10 cellular contexts compared by ENCODE assay signal in the genomic region with DNA sequence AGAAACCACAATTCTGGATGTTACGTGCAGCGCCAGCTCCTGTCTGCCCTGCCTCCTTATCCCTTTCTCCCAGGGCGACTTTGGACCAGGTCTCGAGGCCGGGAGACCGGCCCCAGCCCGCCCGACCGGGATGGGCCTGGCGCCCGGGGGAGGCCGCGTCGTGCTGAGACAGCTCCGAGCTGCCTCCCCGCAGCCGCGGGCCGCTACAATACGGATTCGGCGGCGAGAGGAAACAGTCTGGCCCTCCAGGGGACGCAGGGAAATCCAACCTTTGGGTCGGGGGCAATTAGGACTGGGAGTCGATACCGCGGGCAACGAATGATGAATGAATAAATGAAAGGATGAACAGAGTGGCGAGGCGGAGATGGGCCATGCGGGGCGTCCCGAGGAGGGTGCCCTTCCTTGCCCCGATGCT. TPM values are rescaled to one million over a fixed set of nuclear protein-coding genes. Genes with fewer than 3 reads are reported as not detected.
DNase-seq lines count a peak whose midpoint lies in the region; ATAC-seq and TF ChIP-seq lines count a peak whose summit lies in the region.
"Had no signal": no experiment of that assay in that cellular context is flagged by ENCODE, and none has a peak within 500 bp of the region (broad histone marks: within the 10 kb centered on the region; RNA-seq: fewer than 3 reads in every experiment).

No MANE protein-coding gene starts in this region.

- peaks cover 12% of the 10 kb centered on the region for H3K4me1 Mint-ChIP-seq in endodermal cell

- peak overlapping the region in 1 of 2 donors; percentile 87 for H3K27ac Mint-ChIP-seq in activated naive CD4-positive, alpha-beta T cell treated with anti-CD3 and anti-CD28 coated beads, Interleukin-2, amount 50 U/mL, for 72 hours
- peak overlapping the region; percentile 31 for H3K27ac Mint-ChIP-seq in endodermal cell

- H3K4me3 ChIP-seq in endodermal cell (ENCODE audit: low read length), result peak overlapping the region; percentile 69
- H3K4me3 ChIP-seq in mucosa of stomach (ENCODE audit: low read length), result no peak overlapping the region
- peak overlapping the region; percentile 51 for H3K4me3 ChIP-seq in upper lobe of right lung

- H3K9me3 ChIP-seq in endodermal cell (ENCODE audit: control insufficient read depth, low read length) (no peaks in the 10 kb centered on the region), mucosa of stomach (ENCODE audit: control insufficient read depth, low read length) (no peaks in the 10 kb centered on the region), upper lobe of right lung (no peaks in the 10 kb centered on the region)

- intact Hi-C loops in upper lobe of right lung (cut with DNase I), result no loop called here

- H3K27me3 Mint-ChIP-seq in endodermal cell (ENCODE audit: insufficient read depth), result peaks cover 20% of the 10 kb centered on the region

- no peak overlapping the region for H3K9ac ChIP-seq in endodermal cell (ENCODE audit: extremely low read depth, low read length, poor library complexity, severe bottlenecking)
- H3K9ac ChIP-seq in mucosa of stomach (ENCODE audit: low read length), result peak overlapping the region; percentile 17

- H3K4me1 ChIP-seq in endodermal cell (ENCODE audit: control insufficient read depth, insufficient read depth, low read length) (no peaks in the 10 kb centered on the region), mucosa of stomach (ENCODE audit: control insufficient read depth, insufficient read depth, low read length) (peaks cover 10% of the 10 kb centered on the region), upper lobe of right lung (peaks cover 19% of the 10 kb centered on the region)

- peaks cover 9% of the 10 kb centered on the region for H3K27me3 ChIP-seq in endodermal cell (ENCODE audit: control insufficient read depth, insufficient read depth, low read length, poor library complexity, severe bottlenecking)
- peaks cover 14% of the 10 kb centered on the region for H3K27me3 ChIP-seq in mucosa of stomach (ENCODE audit: control insufficient read depth, insufficient read depth, low read length)
- H3K27me3 ChIP-seq in upper lobe of right lung, result no peaks in the 10 kb centered on the region

- peaks cover 11 to 12% of the 10 kb centered on the region in 2 donors for H3K36me3 Mint-ChIP-seq in activated naive CD4-positive, alpha-beta T cell treated with anti-CD3 and anti-CD28 coated beads, Interleukin-2, amount 50 U/mL, for 72 hours
- H3K36me3 Mint-ChIP-seq in endodermal cell (ENCODE audit: low read depth), result peaks cover 34% of the 10 kb centered on the region

- H3K27ac ChIP-seq in endodermal cell (ENCODE audit: low read depth, low read length), result no peak overlapping the region
- H3K27ac ChIP-seq in upper lobe of right lung, result peak overlapping the region; percentile 58

- TF ChIP-seq CTCF in endodermal cell (conservative IDR thresholded peaks at IDR 0.05) (no peak), upper lobe of right lung (IDR thresholded peaks at IDR 0.05) (no peak)

- H3K36me3 ChIP-seq in endodermal cell (ENCODE audit: control insufficient read depth, insufficient read depth, low read length) (peaks cover 38% of the 10 kb centered on the region), mucosa of stomach (ENCODE audit: control insufficient read depth, insufficient read depth, low read length) (peaks cover 14% of the 10 kb centered on the region), upper lobe of right lung (peaks cover 32% of the 10 kb centered on the region)

- DNase-seq in activated naive CD4-positive, alpha-beta T cell treated with anti-CD3 and anti-CD28 coated beads, Interleukin-2, amount 50 U/mL, for 72 hours (ENCODE audit: low spot score in 2 of 2), result peak in 1 of 2 donors; percentile 38
- no peak for DNase-seq in activated naive CD4-positive, alpha-beta T cell treated with Interleukin-2 at 50 U/mL for 16 hours
- peak; percentile 76 for DNase-seq in endodermal cell
- no peak for DNase-seq in upper lobe of right lung
- DNase-seq in NCI-H2196 treated with DMSO at 0.1 percent for 48 hours (lab: John Stamatoyannopoulos, UW; ENCODE audit: unreplicated experiment), result no peak
- DNase-seq in SW480 (ENCODE audit: low spot score), result no peak
- no peak for DNase-seq in left lobe of liver (ENCODE audit: low spot score)
- DNase-seq: NCI-H2171 had no signal

- 15 to 80% methylated on average over 1 to 35 of the region's 35 CpGs for WGBS in endodermal cell (ENCODE audit: insufficient coverage in 1 of 2, insufficient read length in 1 of 2), 2 experiments

- peak; percentile 4 for ATAC-seq in activated naive CD4-positive, alpha-beta T cell treated with anti-CD3 and anti-CD28 coated beads, Interleukin-2, amount 50 U/mL, for 72 hours
- ATAC-seq in upper lobe of right lung, result peak; percentile 1
- ATAC-seq in left lobe of liver, result no peak

- no peaks in the 10 kb centered on the region for H3K9me3 Mint-ChIP-seq in activated naive CD4-positive, alpha-beta T cell treated with anti-CD3 and anti-CD28 coated beads, Interleukin-2, amount 50 U/mL, for 72 hours
- H3K9me3 Mint-ChIP-seq in endodermal cell, result no peaks in the 10 kb centered on the region

- H3K4me3 Mint-ChIP-seq in endodermal cell, result peak overlapping the region; percentile 55

RNA-seq across cellular contexts. Expression of a gene that starts 0.5 kb away (rescaled TPM):
- not detected for total RNA-seq in activated naive CD4-positive, alpha-beta T cell treated with anti-CD3 and anti-CD28 coated beads, Interleukin-2, amount 50 U/mL, for 72 hours
- total RNA-seq in endodermal cell (1 to 10 TPM; 2.0 TPM), upper lobe of right lung (27.4 TPM), left lobe of liver (not detected)
- 1.0 TPM for polyA plus RNA-seq in endodermal cell (2013, experiment 1 of 2)
- polyA plus RNA-seq in endodermal cell (2013, experiment 2 of 2), result 0.54 TPM
- total RNA-seq: activated CD8-positive, alpha-beta memory T cell treated with anti-CD3 and anti-CD28 coated beads for 36 hours had no signal

RNA-seq across cellular contexts. Expression of a gene that starts 33.9 kb away (rescaled TPM):
- total RNA-seq in activated naive CD4-positive, alpha-beta T cell treated with anti-CD3 and anti-CD28 coated beads, Interleukin-2, amount 50 U/mL, for 72 hours, result 1,000 to 10,000 TPM; 1,316 to 2,692 TPM
- total RNA-seq in endodermal cell, result 1,000 to 10,000 TPM; 2,197 to 2,355 TPM
- 1,203 TPM for polyA plus RNA-seq in endodermal cell (2013, experiment 1 of 2)
- 1,289 TPM for polyA plus RNA-seq in endodermal cell (2013, experiment 2 of 2)
- total RNA-seq in upper lobe of right lung, result 426 TPM
- total RNA-seq in left lobe of liver, result 31.0 TPM

Comparison
In these comparisons a context has a peak if more than half of its experiments do, and no peak if none do; other contexts are left out.
1. RNA of a gene that starts 33.9 kb away (total RNA-seq): 1,316 to 2,692 TPM in activated naive CD4-positive, alpha-beta T cell treated with anti-CD3 and anti-CD28 coated beads, Interleukin-2, amount 50 U/mL, for 72 hours, 2,197 to 2,355 TPM in endodermal cell and 426 TPM in upper lobe of right lung (single experiment); 31.0 TPM in left lobe of liver (single experiment); every median in the first group is over 10 times any median in the second.